15 cellular contexts compared by ENCODE assay signal in genomic region chr10:59595584-59595983, GRCh38.
"Had no signal": no experiment of that assay in that cellular context is flagged by ENCODE, and none has a peak within 500 bp of the region (broad histone marks: within the 10 kb centered on the region; RNA-seq: fewer than 3 reads in every experiment).

No MANE protein-coding gene starts in this region.

- H3K4me1 ChIP-seq: gastrocnemius medialis, heart right ventricle, left lung, testis, upper lobe of right lung had no signal

- H3K9me3 ChIP-seq: gastrocnemius medialis, heart right ventricle, left lung, testis, upper lobe of right lung had no signal

- ATAC-seq: activated T-helper 17 cell treated with anti-CD3 and anti-CD28 coated beads, Interleukin-2, amount 50 U/mL, for 72 hours; effector memory CD8-positive, alpha-beta T cell; esophagus mucosa; gastrocnemius medialis; heart right ventricle; left lung; natural killer cell treated with Interleukin-12 subunit alpha and Interleukin-12 subunit beta and Interleukin-15 and Interleukin-18, amount 100 ng/mL, for 72 hours; stimulated activated naive CD8-positive, alpha-beta T cell treated with anti-CD3 and anti-CD28 coated beads, Interleukin-15, amount 100 ng/mL, for 72 hours; upper lobe of right lung had no signal

- H3K36me3 ChIP-seq: gastrocnemius medialis, heart right ventricle, left lung, upper lobe of right lung had no signal

- H3K4me3 ChIP-seq: gastrocnemius medialis, heart right ventricle, left lung, testis, upper lobe of right lung had no signal

- H3K27me3 ChIP-seq: gastrocnemius medialis, heart right ventricle, left lung, testis, upper lobe of right lung had no signal

- DNase-seq: activated CD4-positive, alpha-beta T cell treated with anti-CD3 and anti-CD28 coated beads, Interleukin-2, amount 50 U/mL, for 1 hour; activated naive CD4-positive, alpha-beta T cell treated with anti-CD3 and anti-CD28 coated beads, Interleukin-2, amount 10 ng/mL, durations not matched to agents 7 days and 5 days; activated T-cell treated with anti-CD3 and anti-CD28 coated beads for 4 hours; effector memory CD8-positive, alpha-beta T cell; gastrocnemius medialis; heart right ventricle; left lung; stimulated activated CD4-positive, alpha-beta T cell treated with anti-CD3 and anti-CD28 coated beads, Interleukin-4, amount 100 ng/mL, for 4 hours; stimulated activated naive CD8-positive, alpha-beta T cell treated with anti-CD3 and anti-CD28 coated beads, Interleukin-15, amount 100 ng/mL, for 72 hours; T-helper 2 cell; testis; upper lobe of right lung had no signal

- H3K27ac ChIP-seq: gastrocnemius medialis, heart right ventricle, left lung, testis, upper lobe of right lung had no signal
